ENCODE assay signal across 10 cellular contexts in the genomic region with DNA sequence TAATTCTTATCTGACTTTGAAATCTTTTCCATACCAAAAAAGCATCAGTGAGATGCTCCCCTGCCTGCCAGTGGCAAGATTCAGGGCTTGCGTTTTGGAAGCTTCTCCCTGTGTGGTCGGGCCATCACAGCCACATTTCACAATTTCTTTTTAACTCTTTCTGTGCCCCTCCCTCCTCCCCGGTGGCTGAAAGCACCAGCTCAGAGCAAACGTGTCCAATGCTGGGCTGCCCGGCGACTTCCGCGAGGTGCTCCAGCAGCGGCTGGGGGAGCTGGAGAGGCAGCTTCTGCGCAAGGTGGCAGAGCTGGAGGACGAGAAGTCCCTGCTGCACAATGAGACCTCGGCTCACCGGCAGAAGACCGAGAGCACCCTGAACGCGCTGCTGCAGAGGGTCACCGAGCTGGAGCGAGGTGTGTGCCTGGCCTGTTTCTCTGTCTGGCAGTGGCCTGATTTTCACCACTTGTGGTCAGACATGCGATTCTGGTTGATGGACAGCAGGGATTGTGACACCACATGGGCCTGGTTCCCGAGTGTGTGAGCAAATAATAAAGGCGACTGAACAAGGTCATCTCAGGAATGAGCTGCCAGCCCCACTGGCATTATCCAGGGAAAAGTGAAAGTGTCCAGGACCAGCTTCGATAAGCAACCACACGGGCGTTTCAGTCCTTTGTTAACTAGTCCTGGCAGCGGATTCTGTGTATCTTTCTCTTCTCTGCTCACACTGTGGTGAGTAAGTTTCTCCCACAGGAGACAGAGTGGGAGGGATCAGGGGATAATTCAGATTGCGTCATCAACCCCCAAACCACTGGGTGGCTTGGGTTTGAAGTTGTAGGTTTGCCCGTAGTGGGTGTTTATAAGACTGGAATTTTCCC. TPM values are rescaled to one million over a fixed set of nuclear protein-coding genes. Genes with fewer than 3 reads are reported as not detected.
DNase-seq lines count a peak whose midpoint lies in the region; ATAC-seq and TF ChIP-seq lines count a peak whose summit lies in the region.
"Had no signal": no experiment of that assay in that cellular context is flagged by ENCODE, and none has a peak within 500 bp of the region (broad histone marks: within the 10 kb centered on the region; RNA-seq: fewer than 3 reads in every experiment).

No MANE protein-coding gene starts in this region.

- H3F3A ChIP-seq in SK-N-SH (replicated peaks; ENCODE audit: insufficient read depth) = no peaks in the 10 kb centered on the region

- H3K27ac ChIP-seq in SK-N-SH (ENCODE audit: low read depth in 2 of 2, low read length in 1 of 2) = no peak overlapping the region
- H3K27ac ChIP-seq in left ventricle myocardium inferior (replicated peaks) = peak overlapping the region; percentile 23
- H3K27ac ChIP-seq: HL-60 had no signal

- no peaks in the 10 kb centered on the region for H4K20me1 ChIP-seq in SK-N-SH (ENCODE audit: insufficient read depth)

- no peaks in the 10 kb centered on the region for H3K36me3 ChIP-seq in SK-N-SH (replicated peaks in 1 of 2; ENCODE audit: control insufficient read depth in 1 of 2, insufficient read depth in 2 of 2, low read length in 1 of 2)
- peaks cover 44% of the 10 kb centered on the region for H3K36me3 ChIP-seq in NT2/D1 (ENCODE audit: insufficient read depth, insufficient read length, low read length)
- H3K36me3 ChIP-seq in left ventricle myocardium inferior = no peaks in the 10 kb centered on the region

- POLR2A ChIA-PET in SK-N-SH (lab: Yijun Ruan, JAX) = no interaction called here

- no peak overlapping the region for H3K9ac ChIP-seq in SK-N-SH
- peak overlapping the region; percentile 50 for H3K9ac ChIP-seq in NT2/D1 (ENCODE audit: insufficient read length, low read depth)

- H3K9me2 ChIP-seq in SK-N-SH = no peaks in the 10 kb centered on the region

- H3K4me2 ChIP-seq in SK-N-SH = no peak overlapping the region

- H3K27me3 ChIP-seq in SK-N-SH (ENCODE audit: insufficient read depth) (no peaks in the 10 kb centered on the region), NT2/D1 (ENCODE audit: insufficient read depth, insufficient read length) (peaks cover 20% of the 10 kb centered on the region), left ventricle myocardium inferior (ENCODE audit: low read depth) (peaks cover 92% of the 10 kb centered on the region)

- DNase-seq in SK-N-SH (peak; percentile 33), NT2/D1 (ENCODE audit: low read depth, low spot score) (no peak), left ventricle myocardium inferior (peak; percentile 34), superior temporal gyrus (ENCODE audit: extremely low spot score) (peak; percentile 41), glomerular visceral epithelial cell (ENCODE audit: extremely low spot score) (no peak)
- DNase-seq: naive B cell had no signal

- H3K4me1 ChIP-seq in SK-N-SH (ENCODE audit: control insufficient read depth in 1 of 2, insufficient read depth in 2 of 2, low read depth in 1 of 2, low read length in 1 of 2) (peaks cover 0 to 53% of the 10 kb centered on the region in 2 experiments; a peak in 2 of 4 replicates), NT2/D1 (ENCODE audit: insufficient read depth, insufficient read length) (peaks cover 13% of the 10 kb centered on the region), left ventricle myocardium inferior (peaks cover 26% of the 10 kb centered on the region)

- intact Hi-C loops in left ventricle myocardium inferior (cut with micrococcal nuclease) = no loop called here

- no peak overlapping the region for H2AFZ ChIP-seq in SK-N-SH (ENCODE audit: low read depth)

- H3K79me2 ChIP-seq in SK-N-SH (ENCODE audit: insufficient read depth) = no peaks in the 10 kb centered on the region

- H3K4me3 ChIP-seq in SK-N-SH (ENCODE audit: low read depth in 2 of 2, low read length in 1 of 2) = 0 out of 4 replicates have a peak overlapping the region, but pooled peaks of 1 of the 2 experiments have one; percentile 19
- no peak overlapping the region for H3K4me3 ChIP-seq in NT2/D1 (ENCODE audit: insufficient read length, low read depth)
- peak overlapping the region; percentile 61 for H3K4me3 ChIP-seq in left ventricle myocardium inferior

- TF ChIP-seq RAD21 in SK-N-SH (IDR thresholded peaks at IDR 0.05; ENCODE audit: low read length) = no peak

- H3K9me3 ChIP-seq in SK-N-SH (no peaks in the 10 kb centered on the region), NT2/D1 (ENCODE audit: insufficient read depth, low read length) (no peaks in the 10 kb centered on the region), left ventricle myocardium inferior (replicated peaks) (no peaks in the 10 kb centered on the region)

- CTCF ChIA-PET in SK-N-SH (lab: Yijun Ruan, JAX) = interaction anchor here (0.8 to 3.2 kb wide), 13 partner anchors 9 to 217 kb away, joined by 3 to 16 read pairs (median 3); no protein-coding TSS in a partner anchor

- WGBS in SK-N-SH (ENCODE audit: low lambda C conversion rate) = 57% methylated on average over 27 of the region's 27 CpGs

- TF ChIP-seq EP300 in SK-N-SH (IDR thresholded peaks at IDR 0.05; ENCODE audit: borderline replicate concordance in 1 of 2, low read depth in 1 of 2, low read length in 1 of 2) = no peak

- no peak for TF ChIP-seq CTCF in SK-N-SH (IDR thresholded peaks at IDR 0.05)
- no peak for TF ChIP-seq CTCF in left ventricle myocardium inferior (IDR thresholded peaks at IDR 0.05; ENCODE audit: borderline replicate concordance)

- ATAC-seq in SK-N-SH treated with all-trans-retinoic acid at 6 μM for 48 hours (no peak), HG03139 (IDR thresholded peaks at IDR 0.05; ENCODE audit: unreplicated experiment) (no peak), HG03439 (IDR thresholded peaks at IDR 0.05; ENCODE audit: unreplicated experiment) (no peak)

TF ChIP-seq in SK-N-SH, 30 proteins besides CTCF, POLR2A, EP300 and RAD21 (continues in another document):
- TF ChIP-seq FOSL2 (IDR thresholded peaks at IDR 0.05; ENCODE audit: borderline replicate concordance, low read depth) (no peak), RXRA (IDR thresholded peaks at IDR 0.05; ENCODE audit: borderline replicate concordance, low read depth) (no peak), GABPA (IDR thresholded peaks at IDR 0.05; ENCODE audit: low read depth) (no peak), EZH2phosphoT487 (IDR thresholded peaks at IDR 0.05; ENCODE audit: borderline replicate concordance, low read depth) (no peak), TAF1 (IDR thresholded peaks at IDR 0.05; ENCODE audit: borderline replicate concordance, low read depth, low read length) (no peak), NRF1 (IDR thresholded peaks at IDR 0.05; ENCODE audit: low read depth, low read length) (no peak), MEF2A (IDR thresholded peaks at IDR 0.05; ENCODE audit: borderline replicate concordance, low read depth) (no peak), FOXM1 (IDR thresholded peaks at IDR 0.05; ENCODE audit: low read depth) (no peak), FOXJ3 (CRISPR knock-in tag; IDR thresholded peaks at IDR 0.05) (no peak), POLR2AphosphoS5 (IDR thresholded peaks at IDR 0.05; ENCODE audit: low read depth, low read length) (no peak), JUND (IDR thresholded peaks at IDR 0.05) (no peak)
- TF ChIP-seq, protein P1, sequence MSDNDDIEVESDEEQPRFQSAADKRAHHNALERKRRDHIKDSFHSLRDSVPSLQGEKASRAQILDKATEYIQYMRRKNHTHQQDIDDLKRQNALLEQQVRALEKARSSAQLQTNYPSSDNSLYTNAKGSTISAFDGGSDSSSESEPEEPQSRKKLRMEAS (IDR thresholded peaks at IDR 0.05; ENCODE audit: low read depth) = no peak
- TF ChIP-seq, protein P2, sequence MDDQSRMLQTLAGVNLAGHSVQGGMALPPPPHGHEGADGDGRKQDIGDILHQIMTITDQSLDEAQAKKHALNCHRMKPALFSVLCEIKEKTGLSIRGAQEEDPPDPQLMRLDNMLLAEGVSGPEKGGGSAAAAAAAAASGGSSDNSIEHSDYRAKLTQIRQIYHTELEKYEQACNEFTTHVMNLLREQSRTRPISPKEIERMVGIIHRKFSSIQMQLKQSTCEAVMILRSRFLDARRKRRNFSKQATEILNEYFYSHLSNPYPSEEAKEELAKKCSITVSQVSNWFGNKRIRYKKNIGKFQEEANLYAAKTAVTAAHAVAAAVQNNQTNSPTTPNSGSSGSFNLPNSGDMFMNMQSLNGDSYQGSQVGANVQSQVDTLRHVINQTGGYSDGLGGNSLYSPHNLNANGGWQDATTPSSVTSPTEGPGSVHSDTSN (IDR thresholded peaks at IDR 0.05) = no peak

TF ChIP-seq in SK-N-SH treated with all-trans-retinoic acid at 6 μM for 48 hours, 23 proteins besides CTCF, POLR2A, EP300 and RAD21 (continues in another document):
- TF ChIP-seq BACH2 (CRISPR knock-in tag; IDR thresholded peaks at IDR 0.05; ENCODE audit: borderline replicate concordance) = no peak
- no peak for TF ChIP-seq ZFP3 (CRISPR knock-in tag; IDR thresholded peaks at IDR 0.05)
- no peak for TF ChIP-seq ZC3H10 (CRISPR knock-in tag; IDR thresholded peaks at IDR 0.05)
- no peak for TF ChIP-seq OSR1 (CRISPR knock-in tag; IDR thresholded peaks at IDR 0.05)
- TF ChIP-seq, protein P3, sequence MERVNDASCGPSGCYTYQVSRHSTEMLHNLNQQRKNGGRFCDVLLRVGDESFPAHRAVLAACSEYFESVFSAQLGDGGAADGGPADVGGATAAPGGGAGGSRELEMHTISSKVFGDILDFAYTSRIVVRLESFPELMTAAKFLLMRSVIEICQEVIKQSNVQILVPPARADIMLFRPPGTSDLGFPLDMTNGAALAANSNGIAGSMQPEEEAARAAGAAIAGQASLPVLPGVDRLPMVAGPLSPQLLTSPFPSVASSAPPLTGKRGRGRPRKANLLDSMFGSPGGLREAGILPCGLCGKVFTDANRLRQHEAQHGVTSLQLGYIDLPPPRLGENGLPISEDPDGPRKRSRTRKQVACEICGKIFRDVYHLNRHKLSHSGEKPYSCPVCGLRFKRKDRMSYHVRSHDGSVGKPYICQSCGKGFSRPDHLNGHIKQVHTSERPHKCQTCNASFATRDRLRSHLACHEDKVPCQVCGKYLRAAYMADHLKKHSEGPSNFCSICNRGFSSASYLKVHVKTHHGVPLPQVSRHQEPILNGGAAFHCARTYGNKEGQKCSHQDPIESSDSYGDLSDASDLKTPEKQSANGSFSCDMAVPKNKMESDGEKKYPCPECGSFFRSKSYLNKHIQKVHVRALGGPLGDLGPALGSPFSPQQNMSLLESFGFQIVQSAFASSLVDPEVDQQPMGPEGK (CRISPR knock-in tag; IDR thresholded peaks at IDR 0.05; ENCODE audit: borderline replicate concordance) = no peak
- no peak for TF ChIP-seq SNAI2 (CRISPR knock-in tag; IDR thresholded peaks at IDR 0.05)

RNA-seq across cellular contexts. Expression of a gene that starts 2.6 kb away (rescaled TPM):
- 0.41 and 1.2 TPM in 2 replicates for polyA plus RNA-seq in SK-N-SH (2012; rRNA removed)
- 0.67 and 1.2 TPM in 2 replicates for polyA plus RNA-seq in SK-N-SH (2012; cell fraction: cytosol; rRNA removed)
- polyA plus RNA-seq in SK-N-SH (2012; cell fraction: nucleus; rRNA removed) = 0.57 and 0.69 TPM in 2 replicates
- total RNA-seq in left ventricle myocardium inferior = 2.3 TPM

Comparison
In these comparisons a context has a peak if more than half of its experiments do, and no peak if none do; other contexts are left out.
1. DNase-seq: peak in SK-N-SH (single experiment), left ventricle myocardium inferior (single experiment) and superior temporal gyrus (single experiment); none in NT2/D1 (single experiment) and glomerular visceral epithelial cell (single experiment).